ENCODE assay signal across 26 cellular contexts in genomic region chr3:178341636-178342035, GRCh38.
"Had no signal": no experiment of that assay in that cellular context is flagged by ENCODE, and none has a peak within 500 bp of the region (broad histone marks: within the 10 kb centered on the region; RNA-seq: fewer than 3 reads in every experiment).

No MANE protein-coding gene starts in this region.

- H3K9me3 ChIP-seq: ascending aorta, body of pancreas, SJCRH30 had no signal

- H3K4me3 Mint-ChIP-seq: activated CD4-positive, alpha-beta T cell treated with anti-CD3 and anti-CD28 coated beads, Interleukin-2, amount 10 ng/mL, durations not matched to agents 24 days and 14 days; activated CD8-positive, alpha-beta memory T cell treated with anti-CD3 and anti-CD28 coated beads, Interleukin-2, amount 10 ng/mL, durations not matched to agents 7 days and 5 days; activated naive CD4-positive, alpha-beta T cell treated with anti-CD3 and anti-CD28 coated beads, Interleukin-2, amount 50 U/mL, for 24 hours; activated T-cell treated with anti-CD3 and anti-CD28 coated beads, Interleukin-2, amount 50 U/mL, for 24 hours; activated T-helper 1 cell treated with anti-CD3 and anti-CD28 coated beads, Interleukin-12 subunit alpha, Interleukin-12 subunit beta, Interleukin-2, Interleukin-4 antibody, amounts not matched to agents 30 ng/mL and 10 ng/mL and 1 ng/mL, durations not matched to agents 14 hours and 24 hours and 36 hours; T-helper 1 cell treated with Interleukin-12 subunit alpha and Interleukin-12 subunit beta and Interleukin-4 antibody, amounts not matched to agents 30 μg/mL and 1 μg/mL, for 36 hours had no signal

- H3K9me3 Mint-ChIP-seq: activated CD4-positive, alpha-beta T cell treated with anti-CD3 and anti-CD28 coated beads, Interleukin-2, amount 10 ng/mL, durations not matched to agents 24 days and 14 days; activated naive CD4-positive, alpha-beta T cell treated with anti-CD3 and anti-CD28 coated beads, Interleukin-2, amount 50 U/mL, for 24 hours; activated T-cell treated with anti-CD3 and anti-CD28 coated beads, Interleukin-2, amount 50 U/mL, for 24 hours; activated T-helper 1 cell treated with anti-CD3 and anti-CD28 coated beads, Interleukin-12 subunit alpha, Interleukin-12 subunit beta, Interleukin-2, Interleukin-4 antibody, amounts not matched to agents 30 ng/mL and 10 ng/mL and 1 ng/mL, durations not matched to agents 14 hours and 24 hours and 36 hours; T-helper 1 cell treated with Interleukin-12 subunit alpha and Interleukin-12 subunit beta and Interleukin-4 antibody, amounts not matched to agents 30 μg/mL and 1 μg/mL, for 36 hours had no signal

- H3K4me3 ChIP-seq: ascending aorta, body of pancreas, SJCRH30 had no signal

- H3K36me3 ChIP-seq: ascending aorta, SJCRH30 had no signal

- H3K4me2 ChIP-seq: KMS-11 had no signal

- H3K36me3 Mint-ChIP-seq: activated CD8-positive, alpha-beta memory T cell treated with anti-CD3 and anti-CD28 coated beads, Interleukin-2, amount 10 ng/mL, durations not matched to agents 7 days and 5 days; activated naive CD4-positive, alpha-beta T cell treated with anti-CD3 and anti-CD28 coated beads, Interleukin-2, amount 50 U/mL, for 24 hours had no signal

- H3K4me1 Mint-ChIP-seq: activated CD4-positive, alpha-beta T cell treated with anti-CD3 and anti-CD28 coated beads, Interleukin-2, amount 10 ng/mL, durations not matched to agents 24 days and 14 days; activated CD8-positive, alpha-beta memory T cell treated with anti-CD3 and anti-CD28 coated beads, Interleukin-2, amount 10 ng/mL, durations not matched to agents 7 days and 5 days; activated naive CD4-positive, alpha-beta T cell treated with anti-CD3 and anti-CD28 coated beads, Interleukin-2, amount 50 U/mL, for 24 hours had no signal

- H3K9ac ChIP-seq: KMS-11 had no signal

- H3K27me3 Mint-ChIP-seq: activated CD4-positive, alpha-beta T cell treated with anti-CD3 and anti-CD28 coated beads, Interleukin-2, amount 10 ng/mL, durations not matched to agents 24 days and 14 days; activated CD8-positive, alpha-beta memory T cell treated with anti-CD3 and anti-CD28 coated beads, Interleukin-2, amount 10 ng/mL, durations not matched to agents 7 days and 5 days; activated naive CD4-positive, alpha-beta T cell treated with anti-CD3 and anti-CD28 coated beads, Interleukin-2, amount 50 U/mL, for 24 hours; activated T-cell treated with anti-CD3 and anti-CD28 coated beads, Interleukin-2, amount 50 U/mL, for 24 hours had no signal

- DNase-seq: activated CD4-positive, alpha-beta T cell treated with anti-CD3 and anti-CD28 coated beads for 1 hour; activated CD4-positive, alpha-beta T cell treated with anti-CD3 and anti-CD28 coated beads, Interleukin-2, amount 10 ng/mL, durations not matched to agents 24 days and 14 days; activated CD4-positive, alpha-beta T cell treated with anti-CD3 and anti-CD28 coated beads, Interleukin-2, amount 50 U/mL, for 48 hours; activated CD8-positive, alpha-beta memory T cell treated with anti-CD3 and anti-CD28 coated beads, Interleukin-2, amount 10 ng/mL, durations not matched to agents 7 days and 5 days; activated effector memory CD4-positive, alpha-beta T cell treated with Interleukin-2 at 50 U/mL for 16 hours; activated naive CD4-positive, alpha-beta T cell; activated T-cell treated with anti-CD3 and anti-CD28 coated beads, Interleukin-2, amount 50 U/mL, for 24 hours; amniotic stem cell; body of pancreas; NCI-H1092; NCI-H1417; NCI-H2029; NCI-H345; NCI-H510A; NCI-H526 treated with DMSO at 0.1 percent for 48 hours; NCI-H82; OCI-M1; Right ventricle myocardium superior; SJCRH30 had no signal

- H3K27me3 ChIP-seq: ascending aorta, body of pancreas, SJCRH30 had no signal

- ATAC-seq: activated CD8-positive, alpha-beta memory T cell treated with anti-CD3 and anti-CD28 coated beads, Interleukin-2, amount 10 ng/mL, durations not matched to agents 7 days and 5 days; body of pancreas; Panc1 had no signal

- H3K27ac Mint-ChIP-seq: activated CD4-positive, alpha-beta T cell treated with anti-CD3 and anti-CD28 coated beads, Interleukin-2, amount 10 ng/mL, durations not matched to agents 24 days and 14 days; activated CD8-positive, alpha-beta memory T cell treated with anti-CD3 and anti-CD28 coated beads, Interleukin-2, amount 10 ng/mL, durations not matched to agents 7 days and 5 days; activated naive CD4-positive, alpha-beta T cell treated with anti-CD3 and anti-CD28 coated beads, Interleukin-2, amount 50 U/mL, for 24 hours; activated T-cell treated with anti-CD3 and anti-CD28 coated beads, Interleukin-2, amount 50 U/mL, for 24 hours; activated T-helper 1 cell treated with anti-CD3 and anti-CD28 coated beads, Interleukin-12 subunit alpha, Interleukin-12 subunit beta, Interleukin-2, Interleukin-4 antibody, amounts not matched to agents 30 ng/mL and 10 ng/mL and 1 ng/mL, durations not matched to agents 14 hours and 24 hours and 36 hours; T-helper 1 cell treated with Interleukin-12 subunit alpha and Interleukin-12 subunit beta and Interleukin-4 antibody, amounts not matched to agents 30 μg/mL and 1 μg/mL, for 36 hours had no signal

- H3K4me1 ChIP-seq: ascending aorta, body of pancreas had no signal

- H3K27ac ChIP-seq: ascending aorta, body of pancreas, KMS-11, RWPE1, SJCRH30 had no signal
